ENCODE assay signal across 27 cellular contexts in the genomic region with DNA sequence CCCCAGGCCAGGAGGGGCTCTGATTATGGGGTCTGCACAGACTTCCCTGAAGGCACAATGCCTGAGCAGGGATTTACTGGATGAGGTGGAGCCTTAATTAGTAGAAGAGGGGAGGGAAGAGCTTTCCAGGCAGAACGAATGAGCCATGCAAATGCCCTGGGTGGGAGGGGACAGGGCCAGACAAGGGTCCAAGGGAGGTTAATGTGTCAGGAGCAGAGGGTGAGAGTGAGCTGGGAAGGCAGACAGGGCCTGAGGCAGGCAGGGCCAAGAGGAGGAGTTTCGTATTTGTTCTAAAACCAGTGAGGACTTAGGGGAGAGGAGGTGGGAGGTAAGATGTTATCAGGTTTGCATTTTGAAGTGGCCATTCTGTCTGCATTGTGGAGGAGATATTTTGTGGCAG.
DNase-seq lines count a peak whose midpoint lies in the region; ATAC-seq, FAIRE-seq and TF ChIP-seq lines count a peak whose summit lies in the region.
"Had no signal": no experiment of that assay in that cellular context is flagged by ENCODE, and none has a peak within 500 bp of the region (broad histone marks: within the 10 kb centered on the region; RNA-seq: fewer than 3 reads in every experiment).

No MANE protein-coding gene starts in this region.

- no peak overlapping the region for H2BK120ac ChIP-seq in mesenchymal stem cell (ENCODE audit: low read depth, low read length)

- H3K36me3 ChIP-seq in endodermal cell (ENCODE audit: control insufficient read depth, insufficient read depth, low read length) (no peaks in the 10 kb centered on the region), mesenchymal stem cell (ENCODE audit: control insufficient read depth in 1 of 2, insufficient read depth in 2 of 2, low read depth in 1 of 2, low read length in 2 of 2) (no peaks in the 10 kb centered on the region), gastrocnemius medialis (no peaks in the 10 kb centered on the region)
- H3K36me3 ChIP-seq: HAP-1, MG63, Peyer's patch had no signal

- peaks cover 1% of the 10 kb centered on the region for H3K9me3 ChIP-seq in endodermal cell (ENCODE audit: control insufficient read depth, low read length)
- no peaks in the 10 kb centered on the region for H3K9me3 ChIP-seq in mesenchymal stem cell (ENCODE audit: control insufficient read depth, low read length)
- H3K9me3 ChIP-seq in gastrocnemius medialis: no peaks in the 10 kb centered on the region
- H3K9me3 ChIP-seq: Caco-2, HAP-1, MG63, Peyer's patch had no signal

- H3K14ac ChIP-seq in mesenchymal stem cell (ENCODE audit: low read length in 2 of 2): no peak overlapping the region

- H3K27ac ChIP-seq in endodermal cell (ENCODE audit: low read depth, low read length) (no peak overlapping the region), mesenchymal stem cell (ENCODE audit: low read length, poor library complexity, severe bottlenecking) (no peak overlapping the region), gastrocnemius medialis (no peak overlapping the region)
- H3K27ac ChIP-seq: C4-2B, Peyer's patch, SK-N-MC had no signal

- no peak overlapping the region for H3K4me3 Mint-ChIP-seq in endodermal cell
- H3K4me3 Mint-ChIP-seq: CD8-positive, alpha-beta T cell; HFFc6 had no signal

- DNase-seq in ELF-1 (ENCODE audit: low read depth, low spot score): peak; percentile 92
- no peak for DNase-seq in HTR-8/SVneo (ENCODE audit: insufficient read length, low spot score)
- peak; percentile 71 for DNase-seq in endodermal cell
- DNase-seq in mesenchymal stem cell: no peak
- DNase-seq in kidney glomerular epithelial cell (lab: John Stamatoyannopoulos, UW): no peak
- no peak for DNase-seq in gastrocnemius medialis
- DNase-seq in NCI-H187 treated with DMSO at 0.1 percent for 48 hours (lab: John Stamatoyannopoulos, UW): no peak
- no peak for DNase-seq in activated CD4-positive, CD25-positive, alpha-beta regulatory T cell (lab: John Stamatoyannopoulos, UW)
- DNase-seq: Caco-2; CD8-positive, alpha-beta T cell; DMS 273 treated with DMSO at 0.1 percent for 48 hours; DND-41; HFFc6; IMR-90; KG1; MG63; NCI-H2029 treated with DMSO at 0.1 percent for 48 hours; NCI-H2171; NCI-H226; NCI-H510A; NCI-H69; Peyer's patch; SHP77 treated with DMSO at 0.1 percent for 48 hours had no signal

- ATAC-seq in gastrocnemius medialis: no peak
- ATAC-seq: CD8-positive, alpha-beta T cell had no signal

- no peak overlapping the region for H3K9ac ChIP-seq in endodermal cell (ENCODE audit: extremely low read depth, low read length, poor library complexity, severe bottlenecking)
- no peak overlapping the region for H3K9ac ChIP-seq in mesenchymal stem cell (ENCODE audit: low read length)

- H4K8ac ChIP-seq in mesenchymal stem cell (ENCODE audit: low read length): peak overlapping the region; percentile 23

- H3K4me1 Mint-ChIP-seq in endodermal cell: peaks cover 13% of the 10 kb centered on the region

- no peak overlapping the region for H2BK12ac ChIP-seq in mesenchymal stem cell (ENCODE audit: low read length in 2 of 2)

- in situ Hi-C loops in gastrocnemius medialis (cut with MboI; ENCODE audit: low sequenced_read_pairs in 4 of 4): no loop called here

- H3K27me3 Mint-ChIP-seq in endodermal cell (ENCODE audit: insufficient read depth): peaks cover 2% of the 10 kb centered on the region

- H3K23ac ChIP-seq in mesenchymal stem cell (ENCODE audit: low read length in 2 of 2): no peak overlapping the region

- peaks cover 18% of the 10 kb centered on the region for H3K9me3 Mint-ChIP-seq in endodermal cell
- H3K9me3 Mint-ChIP-seq: CD8-positive, alpha-beta T cell had no signal

- peak; percentile 31 for FAIRE-seq in HTR-8/SVneo (lab: Jason Lieb, UNC)
- FAIRE-seq: GM18507 had no signal

- no peak overlapping the region for H4K91ac ChIP-seq in mesenchymal stem cell (ENCODE audit: low read length)

- H2AFZ ChIP-seq in mesenchymal stem cell (ENCODE audit: low read depth, low read length): no peak overlapping the region

- no peaks in the 10 kb centered on the region for H3K79me1 ChIP-seq in mesenchymal stem cell (replicated peaks; ENCODE audit: low read length, poor library complexity, severe bottlenecking)

- no peak overlapping the region for H3K18ac ChIP-seq in mesenchymal stem cell (ENCODE audit: low read depth in 1 of 2, low read length in 2 of 2)

- H3K27me3 ChIP-seq in endodermal cell (ENCODE audit: control insufficient read depth, insufficient read depth, low read length, poor library complexity, severe bottlenecking): no peaks in the 10 kb centered on the region
- H3K27me3 ChIP-seq in mesenchymal stem cell (ENCODE audit: control insufficient read depth in 1 of 2, insufficient read depth in 1 of 2, low read length in 2 of 2): no peaks in the 10 kb centered on the region
- no peaks in the 10 kb centered on the region for H3K27me3 ChIP-seq in gastrocnemius medialis
- H3K27me3 ChIP-seq: MG63, Peyer's patch had no signal

- no peak overlapping the region for H2BK5ac ChIP-seq in mesenchymal stem cell (ENCODE audit: low read depth, low read length, poor library complexity, severe bottlenecking)

- H3K27ac Mint-ChIP-seq in endodermal cell: no peak overlapping the region
- H3K27ac Mint-ChIP-seq: CD8-positive, alpha-beta T cell; HFFc6 had no signal

- no peaks in the 10 kb centered on the region for H3K4me1 ChIP-seq in endodermal cell (ENCODE audit: control insufficient read depth, insufficient read depth, low read length)
- no peaks in the 10 kb centered on the region for H3K4me1 ChIP-seq in mesenchymal stem cell (ENCODE audit: control insufficient read depth, insufficient read depth, low read depth, low read length)
- H3K4me1 ChIP-seq in gastrocnemius medialis: no peaks in the 10 kb centered on the region
- H3K4me1 ChIP-seq: Caco-2, HAP-1, Peyer's patch had no signal

- WGBS in endodermal cell (ENCODE audit: insufficient coverage in 1 of 2, insufficient read length in 1 of 2), 2 experiments: 40 to 55% methylated on average over 1 to 2 of the region's 2 CpGs
- WGBS in mesenchymal stem cell: 46% methylated on average over 2 of the region's 2 CpGs

- H3K4me3 ChIP-seq in endodermal cell (ENCODE audit: low read length) (no peak overlapping the region), mesenchymal stem cell (ENCODE audit: insufficient read depth in 1 of 2, low read depth in 1 of 2, low read length in 2 of 2) (no peak overlapping the region), gastrocnemius medialis (no peak overlapping the region)
- H3K4me3 ChIP-seq: HAP-1, MG63, Peyer's patch, SK-N-MC had no signal

- H3K4me2 ChIP-seq in mesenchymal stem cell (ENCODE audit: low read length, poor library complexity, severe bottlenecking): no peak overlapping the region

- H3K4ac ChIP-seq in mesenchymal stem cell (ENCODE audit: low read depth in 1 of 2, low read length in 2 of 2): no peak overlapping the region

- peaks cover 1% of the 10 kb centered on the region for H3K36me3 Mint-ChIP-seq in endodermal cell (ENCODE audit: low read depth)
- H3K36me3 Mint-ChIP-seq: CD8-positive, alpha-beta T cell had no signal

- TF ChIP-seq CTCF in endodermal cell (conservative IDR thresholded peaks at IDR 0.05): no peak
- no peak for TF ChIP-seq CTCF in gastrocnemius medialis (IDR thresholded peaks at IDR 0.05 in 4 of 5, conservative IDR thresholded peaks at IDR 0.05 in 1 of 5)

- intact Hi-C loops in gastrocnemius medialis (cut with DNase I; ENCODE audit: low total_unique reads): no loop called here

- H2AK5ac ChIP-seq in mesenchymal stem cell (ENCODE audit: low read length, severe bottlenecking): no peak overlapping the region

- TF ChIP-seq POLR2A in gastrocnemius medialis (IDR thresholded peaks at IDR 0.05): no peak

- no peak overlapping the region for H2BK15ac ChIP-seq in mesenchymal stem cell (ENCODE audit: low read depth, poor library complexity, severe bottlenecking)

Comparison
In these comparisons a context has a peak if more than half of its experiments do, and no peak if none do; other contexts are left out.
1. DNase-seq: peak in ELF-1 (single experiment) and endodermal cell (single experiment); none in HTR-8/SVneo (single experiment), mesenchymal stem cell (single experiment), kidney glomerular epithelial cell (single experiment), gastrocnemius medialis (0 of 2), NCI-H187 treated with DMSO at 0.1 percent for 48 hours (single experiment) and activated CD4-positive, CD25-positive, alpha-beta regulatory T cell (0 of 4).